Comparison of ENCODE assay signal across 10 cellular contexts in genomic region chr11:9838961-9839360, GRCh38.
DNase-seq lines count a peak whose midpoint lies in the region; ATAC-seq, FAIRE-seq and TF ChIP-seq lines count a peak whose summit lies in the region.
"Had no signal": no experiment of that assay in that cellular context is flagged by ENCODE, and none has a peak within 500 bp of the region (broad histone marks: within the 10 kb centered on the region; RNA-seq: fewer than 3 reads in every experiment).

No MANE protein-coding gene starts in this region.

- H3K23ac ChIP-seq in mesendoderm (ENCODE audit: low read length) (no peak overlapping the region), neuronal stem cell (ENCODE audit: low read depth, low read length, poor library complexity) (no peak overlapping the region)

- H2BK15ac ChIP-seq in mesendoderm (replicated peaks; ENCODE audit: low read depth), result no peak overlapping the region
- no peak overlapping the region for H2BK15ac ChIP-seq in neuronal stem cell (ENCODE audit: low read length)

- H3K27ac ChIP-seq in KMS-11 (peak overlapping the region; percentile 26; the same call in 1 of the 2 replicates), mesendoderm (ENCODE audit: low read depth, low read length) (peak overlapping the region; percentile 66), small intestine (ENCODE audit: low read depth in 1 of 2, low read length in 1 of 2) (no peak overlapping the region), neuronal stem cell (replicated peaks; ENCODE audit: low read length) (no peak overlapping the region)

- no CpG with 5 or more reads among the region's 2 CpGs for WGBS in mesendoderm (ENCODE audit: extremely low coverage, insufficient coverage, low lambda C conversion rate)
- WGBS in small intestine, 3 donors, result 86 to 94% (median 93%) methylated on average over 2 of the region's 2 CpGs
- WGBS in neuronal stem cell (ENCODE audit: extremely low coverage in 2 of 2, insufficient read length in 2 of 2, insufficient replicate concordance in 1 of 2), 2 donors, result no CpG with 5 or more reads among the region's 2 CpGs

- H3K4me2 ChIP-seq in KMS-11 (peak overlapping the region; percentile 22), mesendoderm (ENCODE audit: low read length) (no peak overlapping the region), neuronal stem cell (ENCODE audit: insufficient read depth, low read length, poor library complexity, severe bottlenecking) (no peak overlapping the region)

- H3K27me3 ChIP-seq in KMS-11 (ENCODE audit: insufficient read depth, low read depth), result no peaks in the 10 kb centered on the region
- no peaks in the 10 kb centered on the region for H3K27me3 ChIP-seq in mesendoderm (ENCODE audit: insufficient read depth, low read length, poor library complexity)
- H3K27me3 ChIP-seq in small intestine (ENCODE audit: control insufficient read depth in 2 of 2, insufficient read depth in 2 of 2, low read length in 2 of 2), result no peaks in the 10 kb centered on the region
- H3K27me3 ChIP-seq in neuronal stem cell (ENCODE audit: control insufficient read depth in 3 of 3, insufficient read depth in 3 of 3, low read depth in 1 of 3, low read length in 3 of 3), result no peaks in the 10 kb centered on the region

- H4K8ac ChIP-seq in mesendoderm (ENCODE audit: low read depth, low read length) (no peak overlapping the region), neuronal stem cell (ENCODE audit: low read depth, low read length) (no peak overlapping the region)

- H2AK5ac ChIP-seq in mesendoderm (ENCODE audit: low read length) (no peak overlapping the region), neuronal stem cell (ENCODE audit: low read depth, low read length) (no peak overlapping the region)

- no peak overlapping the region for H3K4ac ChIP-seq in mesendoderm (ENCODE audit: low read depth, low read length)
- H3K4ac ChIP-seq in neuronal stem cell (ENCODE audit: low read length), result no peak overlapping the region

- no peaks in the 10 kb centered on the region for H3K79me2 ChIP-seq in KMS-11 (ENCODE audit: insufficient read depth, low read depth)
- no peaks in the 10 kb centered on the region for H3K79me2 ChIP-seq in mesendoderm (ENCODE audit: control insufficient read depth, insufficient read depth, low read length)

- ATAC-seq in GM18858 (IDR thresholded peaks at IDR 0.05; ENCODE audit: unreplicated experiment) (peak; percentile 81), HG02571 (IDR thresholded peaks at IDR 0.05; ENCODE audit: unreplicated experiment) (peak; percentile 48)

- H3K4me3 ChIP-seq in KMS-11 (IDR thresholded peaks at IDR 0.05; ENCODE audit: insufficient read depth, low read depth, low read length), result no peak overlapping the region
- no peak overlapping the region for H3K4me3 ChIP-seq in mesendoderm (ENCODE audit: low read length)
- no peak overlapping the region for H3K4me3 ChIP-seq in small intestine (ENCODE audit: low read depth in 1 of 2, low read length in 2 of 2)
- H3K4me3 ChIP-seq in neuronal stem cell (ENCODE audit: low read length in 2 of 2), result no peak overlapping the region

- H3K18ac ChIP-seq in mesendoderm (ENCODE audit: low read length) (peak overlapping the region; percentile 94), neuronal stem cell (ENCODE audit: low read length) (no peak overlapping the region)

- H3K14ac ChIP-seq in neuronal stem cell (ENCODE audit: low read length), result no peak overlapping the region

- H3K79me1 ChIP-seq in mesendoderm (ENCODE audit: low read length) (no peaks in the 10 kb centered on the region), neuronal stem cell (ENCODE audit: low read depth, low read length) (no peaks in the 10 kb centered on the region)

- H3K56ac ChIP-seq in mesendoderm (ENCODE audit: low read length), result peak overlapping the region; percentile 52

- H2AFZ ChIP-seq in KMS-11 (ENCODE audit: low read depth) (no peak overlapping the region), neuronal stem cell (ENCODE audit: low read length) (no peak overlapping the region)

- no peak overlapping the region for H4K91ac ChIP-seq in neuronal stem cell (ENCODE audit: low read depth, low read length, poor library complexity)

- FAIRE-seq in small intestine (lab: Jason Lieb, UNC), result no peak

- no peak overlapping the region for H2BK12ac ChIP-seq in neuronal stem cell (ENCODE audit: low read length)

- H4K20me1 ChIP-seq in KMS-11 (ENCODE audit: insufficient read depth), result no peaks in the 10 kb centered on the region

- H3K4me1 ChIP-seq in KMS-11 (ENCODE audit: low read depth, poor library complexity, severe bottlenecking) (peaks cover 32% of the 10 kb centered on the region), mesendoderm (ENCODE audit: control insufficient read depth, low read depth, low read length) (peaks cover 3% of the 10 kb centered on the region), small intestine (ENCODE audit: control insufficient read depth in 2 of 2, insufficient read depth in 1 of 2, low read depth in 1 of 2, low read length in 1 of 2) (no peaks in the 10 kb centered on the region), neuronal stem cell (ENCODE audit: control insufficient read depth in 2 of 2, insufficient read depth in 1 of 2, low read depth in 1 of 2, low read length in 2 of 2) (no peaks in the 10 kb centered on the region)

- TF ChIP-seq CTCF in KMS-11 (conservative IDR thresholded peaks at IDR 0.05; ENCODE audit: low read depth, low read length), result no peak

- H3K36me3 ChIP-seq in KMS-11 (ENCODE audit: insufficient read depth) (no peaks in the 10 kb centered on the region), mesendoderm (ENCODE audit: control insufficient read depth, insufficient read depth, low read length) (no peaks in the 10 kb centered on the region), small intestine (ENCODE audit: control insufficient read depth in 2 of 2, insufficient read depth in 2 of 2, low read length in 2 of 2) (peaks cover 0 to 4% of the 10 kb centered on the region in 2 donors), neuronal stem cell (replicated peaks in 1 of 2; ENCODE audit: control insufficient read depth in 2 of 2, insufficient read depth in 2 of 2, low read length in 2 of 2) (peaks cover 2 to 29% of the 10 kb centered on the region in 2 donors)

- peak overlapping the region; percentile 38 for H2BK120ac ChIP-seq in mesendoderm (ENCODE audit: low read depth, low read length)
- no peak overlapping the region for H2BK120ac ChIP-seq in neuronal stem cell (ENCODE audit: low read depth, low read length)

- DNase-seq in mesendoderm (peak; percentile 61), small intestine (no peak), neuronal stem cell (ENCODE audit: low spot score) (no peak), NCI-H187 treated with DMSO at 0.1 percent for 48 hours (lab: John Stamatoyannopoulos, UW) (no peak), NCI-H146 (lab: John Stamatoyannopoulos, UW) (no peak)
- DNase-seq: NCI-H2081 treated with DMSO at 0.1 percent for 48 hours; stimulated activated CD8-positive, alpha-beta memory T cell treated with anti-CD3 and anti-CD28 coated beads, Interleukin-4, amount 100 ng/mL, for 48 hours had no signal

- H3K9me3 ChIP-seq in small intestine (ENCODE audit: control insufficient read depth, low read depth) (no peaks in the 10 kb centered on the region), neuronal stem cell (replicated peaks in 1 of 2; ENCODE audit: control insufficient read depth in 2 of 2, insufficient read depth in 1 of 2, low read depth in 1 of 2, low read length in 2 of 2) (no peaks in the 10 kb centered on the region)

- H3K9ac ChIP-seq in KMS-11 (no peak overlapping the region), mesendoderm (ENCODE audit: low read length) (no peak overlapping the region), neuronal stem cell (ENCODE audit: low read depth, low read length, poor library complexity) (no peak overlapping the region)

- no peak overlapping the region for H2BK5ac ChIP-seq in mesendoderm (ENCODE audit: low read length)
- H2BK5ac ChIP-seq in neuronal stem cell (ENCODE audit: low read length), result no peak overlapping the region

- peak overlapping the region; percentile 2 for H4K5ac ChIP-seq in mesendoderm (ENCODE audit: low read length)

Comparison
In these comparisons a context has a peak if more than half of its experiments do, and no peak if none do; other contexts are left out.
1. H3K27ac ChIP-seq: peak in KMS-11 (single experiment) and mesendoderm (single experiment); none in small intestine (0 of 2) and neuronal stem cell (single experiment).